In genomic region chr19:49847731-49848696, GRCh38 we compare ENCODE assay signal across 10 cellular contexts. TPM values are rescaled to one million over a fixed set of nuclear protein-coding genes. Genes with fewer than 3 reads are reported as not detected.
DNase-seq lines count a peak whose midpoint lies in the region; ATAC-seq and TF ChIP-seq lines count a peak whose summit lies in the region.
"Had no signal": no experiment of that assay in that cellular context is flagged by ENCODE, and none has a peak within 500 bp of the region (broad histone marks: within the 10 kb centered on the region; RNA-seq: fewer than 3 reads in every experiment).

No MANE protein-coding gene starts in this region.

- intact Hi-C loops in right cardiac atrium (cut with DNase I), result no loop called here

- H3K4me3 ChIP-seq in right cardiac atrium (ENCODE audit: low read length), result no peak overlapping the region
- no peak overlapping the region for H3K4me3 ChIP-seq in right atrium auricular region
- no peak overlapping the region for H3K4me3 ChIP-seq in Peyer's patch

- no peak for TF ChIP-seq POLR2A in Peyer's patch (IDR thresholded peaks at IDR 0.05)

- H3K4me1 ChIP-seq in right cardiac atrium (ENCODE audit: control insufficient read depth, insufficient read depth, low read length), result peaks cover 6% of the 10 kb centered on the region
- peaks cover 0 to 22% of the 10 kb centered on the region in 2 donors for H3K4me1 ChIP-seq in right atrium auricular region
- H3K4me1 ChIP-seq in Peyer's patch, result peaks cover 0 to 11% (median 9%) of the 10 kb centered on the region in 4 donors

- H3K27me3 ChIP-seq in right cardiac atrium (ENCODE audit: control insufficient read depth, insufficient read depth), result no peaks in the 10 kb centered on the region
- H3K27me3 ChIP-seq in right atrium auricular region, result no peaks in the 10 kb centered on the region
- H3K27me3 ChIP-seq in Peyer's patch, result no peaks in the 10 kb centered on the region

- WGBS in right cardiac atrium, result 90% methylated on average over 10 of the region's 10 CpGs

- no peak for TF ChIP-seq CTCF in right atrium auricular region (IDR thresholded peaks at IDR 0.05)
- TF ChIP-seq CTCF in Peyer's patch (IDR thresholded peaks at IDR 0.05), result no peak

- H3K27ac ChIP-seq in right cardiac atrium (ENCODE audit: low read length) (no peak overlapping the region), right atrium auricular region (no peak overlapping the region), epithelial cell of prostate (no peak overlapping the region), Peyer's patch (peak overlapping the region in 1 of 4 donors; percentile 8)

- H3K9me3 ChIP-seq in right cardiac atrium (ENCODE audit: control insufficient read depth, low read length) (no peaks in the 10 kb centered on the region), right atrium auricular region (no peaks in the 10 kb centered on the region), Peyer's patch (no peaks in the 10 kb centered on the region)

- ATAC-seq in right cardiac atrium, result no peak
- ATAC-seq in GM19455 (IDR thresholded peaks at IDR 0.05; ENCODE audit: unreplicated experiment), result no peak
- no peak for ATAC-seq in HG02610 (IDR thresholded peaks at IDR 0.05; ENCODE audit: unreplicated experiment)

- DNase-seq in right cardiac atrium (peak in 2 of 3 donors; percentile 23 to 31), right atrium auricular region (ENCODE audit: low spot score) (no peak), SIG-M5 (lab: John Stamatoyannopoulos, UW) (peak; percentile 28), epithelial cell of prostate (ENCODE audit: low read depth, low spot score) (peak; percentile 44), cortex of kidney (lab: John Stamatoyannopoulos, UW) (no peak), Peyer's patch (no peak)
- DNase-seq: aorta; stimulated activated naive CD4-positive, alpha-beta T cell had no signal

- H3K36me3 ChIP-seq in right atrium auricular region (no peaks in the 10 kb centered on the region), Peyer's patch (no peaks in the 10 kb centered on the region)

RNA-seq across cellular contexts. Expression of gene PTOV1, which starts 2.9 kb away (rescaled TPM):
- total RNA-seq in right cardiac atrium, result 100 to 1,000 TPM; 127 to 146 (median 141) TPM
- polyA plus RNA-seq in right cardiac atrium, result 134 TPM
- 10 to 100 TPM; 64.6 to 81.0 TPM for total RNA-seq in right atrium auricular region
- 100 to 1,000 TPM in 2 of 4 donors, 10 to 100 TPM in 2; 80.0 to 153 (median 95.9) TPM for total RNA-seq in Peyer's patch

RNA-seq across cellular contexts. Expression of gene PNKP, which starts 19.4 kb away (rescaled TPM):
- 100 to 1,000 TPM in 1 of 4 donors, 10 to 100 TPM in 3; 38.6 to 144 (median 42.9) TPM for total RNA-seq in right cardiac atrium
- 40.8 TPM for polyA plus RNA-seq in right cardiac atrium
- 10 to 100 TPM; 29.2 to 32.5 TPM for total RNA-seq in right atrium auricular region
- 100 to 1,000 TPM in 3 of 4 donors, 10 to 100 TPM in 1; 58.7 to 235 (median 118) TPM for total RNA-seq in Peyer's patch

RNA-seq across cellular contexts. Expression of gene AKT1S1, which starts 29.1 kb away (rescaled TPM):
- total RNA-seq in right cardiac atrium (10 to 100 TPM; 32.4 to 38.7 (median 36.4) TPM), right atrium auricular region (10 to 100 TPM; 20.6 to 25.8 TPM), Peyer's patch (10 to 100 TPM; 17.2 to 30.5 (median 23.3) TPM)
- polyA plus RNA-seq in right cardiac atrium, result 40.2 TPM

RNA-seq across cellular contexts. Expression of gene TBC1D17, which starts 29.5 kb away (rescaled TPM):
- total RNA-seq in right cardiac atrium (10 to 100 TPM; 35.7 to 45.7 (median 42.1) TPM), right atrium auricular region (10 to 100 TPM; 20.4 to 27.5 TPM), Peyer's patch (10 to 100 TPM; 22.8 to 83.3 (median 62.1) TPM)
- polyA plus RNA-seq in right cardiac atrium, result 35.6 TPM

RNA-seq across cellular contexts. Expression of gene MED25, which starts 29.9 kb away (rescaled TPM):
- total RNA-seq in right cardiac atrium (10 to 100 TPM; 37.8 to 50.4 (median 43.1) TPM), right atrium auricular region (10 to 100 TPM; 31.1 to 54.0 TPM), Peyer's patch (10 to 100 TPM; 29.7 to 57.7 (median 41.8) TPM)
- 39.2 TPM for polyA plus RNA-seq in right cardiac atrium

Comparison
In these comparisons a context has a peak if more than half of its experiments do, and no peak if none do; other contexts are left out.
1. DNase-seq: peak in right cardiac atrium (2 of 3), SIG-M5 (single experiment) and epithelial cell of prostate (single experiment); none in right atrium auricular region (single experiment), cortex of kidney (single experiment) and Peyer's patch (0 of 3).